8 cellular contexts compared by ENCODE assay signal in the genomic region with DNA sequence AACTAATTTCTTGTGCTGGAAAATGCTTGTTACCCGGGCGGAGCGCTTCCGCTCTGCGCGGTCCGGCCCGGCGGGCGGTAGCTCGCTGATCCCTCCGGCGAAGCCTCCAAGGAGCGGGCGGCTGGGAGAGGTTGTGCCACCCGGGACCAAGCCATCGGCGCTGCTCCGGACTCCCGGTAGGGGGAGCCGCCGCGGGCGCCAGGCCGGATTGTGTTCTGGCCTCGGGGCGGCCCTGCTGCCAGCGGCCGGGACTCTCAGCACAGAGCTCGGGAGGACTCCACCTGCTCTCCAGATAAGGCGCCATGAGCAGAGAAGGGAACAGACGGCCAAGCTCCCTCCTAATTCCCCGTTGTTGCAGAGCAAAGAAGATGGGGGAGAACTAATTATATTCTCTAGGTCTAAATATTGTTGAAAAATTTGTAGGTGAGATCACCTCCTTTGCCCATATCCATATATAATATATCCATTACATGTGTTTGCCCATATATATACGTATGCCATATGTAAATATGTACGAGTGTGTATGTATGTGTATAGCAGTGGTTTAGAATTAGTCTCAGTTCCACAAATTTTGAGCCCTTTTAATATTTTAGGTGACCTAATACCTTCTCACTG. TPM values are rescaled to one million over a fixed set of nuclear protein-coding genes. Genes with fewer than 3 reads are reported as not detected.
DNase-seq lines count a peak whose midpoint lies in the region; ATAC-seq and TF ChIP-seq lines count a peak whose summit lies in the region.

No MANE protein-coding gene starts in this region.

- H3K4me1 Mint-ChIP-seq in activated T-helper 1 cell treated with anti-CD3 and anti-CD28 coated beads, Interleukin-12 subunit alpha, Interleukin-12 subunit beta, Interleukin-2, Interleukin-4 antibody, amounts not matched to agents 30 ng/mL and 10 ng/mL and 1 ng/mL, durations not matched to agents 14 hours and 24 hours and 36 hours (ENCODE audit: low read depth), result no peaks in the 10 kb centered on the region

- H3K36me3 ChIP-seq in iPS-15b (ENCODE audit: control insufficient read depth, insufficient read depth, low read length) (no peaks in the 10 kb centered on the region), smooth muscle cell (ENCODE audit: low read depth) (no peaks in the 10 kb centered on the region)

- no peaks in the 10 kb centered on the region for H3K9me3 Mint-ChIP-seq in activated T-helper 1 cell treated with anti-CD3 and anti-CD28 coated beads, Interleukin-12 subunit alpha, Interleukin-12 subunit beta, Interleukin-2, Interleukin-4 antibody, amounts not matched to agents 30 ng/mL and 10 ng/mL and 1 ng/mL, durations not matched to agents 14 hours and 24 hours and 36 hours

- peak; percentile 73 for TF ChIP-seq CTCF in smooth muscle cell (IDR thresholded peaks at IDR 0.05; ENCODE audit: borderline replicate concordance, insufficient read depth, poor library complexity, severe bottlenecking)

- H3K4me1 ChIP-seq in iPS-15b (ENCODE audit: control insufficient read depth, insufficient read depth, low read length) (peaks cover 11% of the 10 kb centered on the region), smooth muscle cell (ENCODE audit: low read depth) (peaks cover 11% of the 10 kb centered on the region)

- no peak overlapping the region for H3K27ac ChIP-seq in smooth muscle cell (ENCODE audit: low read depth)

- ATAC-seq in HG02678 (IDR thresholded peaks at IDR 0.05; ENCODE audit: unreplicated experiment), result peak; percentile 75

- no peak overlapping the region for H3K4me3 Mint-ChIP-seq in activated T-helper 1 cell treated with anti-CD3 and anti-CD28 coated beads, Interleukin-12 subunit alpha, Interleukin-12 subunit beta, Interleukin-2, Interleukin-4 antibody, amounts not matched to agents 30 ng/mL and 10 ng/mL and 1 ng/mL, durations not matched to agents 14 hours and 24 hours and 36 hours

- H3K27ac Mint-ChIP-seq in activated T-helper 1 cell treated with anti-CD3 and anti-CD28 coated beads, Interleukin-12 subunit alpha, Interleukin-12 subunit beta, Interleukin-2, Interleukin-4 antibody, amounts not matched to agents 30 ng/mL and 10 ng/mL and 1 ng/mL, durations not matched to agents 14 hours and 24 hours and 36 hours, result no peak overlapping the region

- H3K27me3 Mint-ChIP-seq in activated T-helper 1 cell treated with anti-CD3 and anti-CD28 coated beads, Interleukin-12 subunit alpha, Interleukin-12 subunit beta, Interleukin-2, Interleukin-4 antibody, amounts not matched to agents 30 ng/mL and 10 ng/mL and 1 ng/mL, durations not matched to agents 14 hours and 24 hours and 36 hours (ENCODE audit: insufficient read depth), result peaks cover 80% of the 10 kb centered on the region

- peak overlapping the region; percentile 87 for H3K4me2 ChIP-seq in smooth muscle cell

- no peaks in the 10 kb centered on the region for H3F3A ChIP-seq in smooth muscle cell (ENCODE audit: low read depth)

- DNase-seq in activated effector memory CD4-positive, alpha-beta T cell treated with anti-CD3 and anti-CD28 coated beads, Interleukin-2, amount 50 U/mL, for 16 hours, result peak; percentile 65
- DNase-seq in activated effector memory CD4-positive, alpha-beta T cell treated with Interleukin-2 at 50 U/mL for 16 hours, result no peak
- DNase-seq in NCI-H2171 (lab: John Stamatoyannopoulos, UW) (peak; percentile 64), amniotic stem cell (lab: John Stamatoyannopoulos, UW) (peak; percentile 52), smooth muscle cell (lab: John Stamatoyannopoulos, UW; ENCODE audit: unreplicated experiment) (peak; percentile 28)
- no peak for DNase-seq in activated T-helper 1 cell treated with anti-CD3 and anti-CD28 coated beads, Interleukin-12 subunit alpha, Interleukin-12 subunit beta, Interleukin-2, Interleukin-4 antibody, amounts not matched to agents 30 ng/mL and 10 ng/mL and 1 ng/mL, durations not matched to agents 14 hours and 24 hours and 36 hours (ENCODE audit: low spot score)

- intact Hi-C loops in activated T-helper 1 cell treated with anti-CD3 and anti-CD28 coated beads, Interleukin-12 subunit alpha, Interleukin-12 subunit beta, Interleukin-2, Interleukin-4 antibody, amounts not matched to agents 30 ng/mL and 10 ng/mL and 1 ng/mL, durations not matched to agents 14 hours and 24 hours and 36 hours (cut with micrococcal nuclease), result no loop called here

- no peaks in the 10 kb centered on the region for H3K36me3 Mint-ChIP-seq in activated T-helper 1 cell treated with anti-CD3 and anti-CD28 coated beads, Interleukin-12 subunit alpha, Interleukin-12 subunit beta, Interleukin-2, Interleukin-4 antibody, amounts not matched to agents 30 ng/mL and 10 ng/mL and 1 ng/mL, durations not matched to agents 14 hours and 24 hours and 36 hours (ENCODE audit: low read depth)

- H3K9ac ChIP-seq in iPS-15b (ENCODE audit: low read depth, low read length) (no peak overlapping the region), smooth muscle cell (ENCODE audit: low read depth) (no peak overlapping the region)

- peaks cover 75% of the 10 kb centered on the region for H3K27me3 ChIP-seq in iPS-15b (ENCODE audit: control insufficient read depth, insufficient read depth, low read length)
- peaks cover 98% of the 10 kb centered on the region for H3K27me3 ChIP-seq in smooth muscle cell (ENCODE audit: low read depth)

- no peaks in the 10 kb centered on the region for H3K79me2 ChIP-seq in smooth muscle cell (ENCODE audit: low read depth)

- no peaks in the 10 kb centered on the region for H3K9me3 ChIP-seq in iPS-15b (ENCODE audit: control insufficient read depth, insufficient read depth, low read length)
- no peaks in the 10 kb centered on the region for H3K9me3 ChIP-seq in smooth muscle cell (replicated peaks; ENCODE audit: low read depth)

- H3K4me3 ChIP-seq in iPS-15b (ENCODE audit: low read depth, low read length), result peak overlapping the region; percentile 68
- peak overlapping the region; percentile 44 for H3K4me3 ChIP-seq in smooth muscle cell

- no peaks in the 10 kb centered on the region for H4K20me1 ChIP-seq in smooth muscle cell (ENCODE audit: low read depth)

- 6% methylated on average over 35 of the region's 35 CpGs for WGBS in smooth muscle cell (ENCODE audit: low lambda C conversion rate)

- no peak overlapping the region for H2AFZ ChIP-seq in smooth muscle cell (ENCODE audit: low read depth)

RNA-seq across cellular contexts. Expression of a gene that starts 13.8 kb away (rescaled TPM):
- total RNA-seq in smooth muscle cell, result 2.0 and 12.5 TPM in 2 replicates
- 0.47 and 0.73 TPM in 2 replicates for polyA plus RNA-seq in smooth muscle cell
- 0.02 TPM in 1 of 2 replicates, not detected in the other for total RNA-seq in activated T-helper 1 cell treated with anti-CD3 and anti-CD28 coated beads, Interleukin-12 subunit alpha, Interleukin-12 subunit beta, Interleukin-2, Interleukin-4 antibody, amounts not matched to agents 30 ng/mL and 10 ng/mL and 1 ng/mL, durations not matched to agents 14 hours and 24 hours and 36 hours

Comparison
In these comparisons a context has a peak if more than half of its experiments do, and no peak if none do; other contexts are left out.
1. DNase-seq: peak in activated effector memory CD4-positive, alpha-beta T cell treated with anti-CD3 and anti-CD28 coated beads, Interleukin-2, amount 50 U/mL, for 16 hours (single experiment), NCI-H2171 (single experiment), amniotic stem cell (single experiment) and smooth muscle cell (single experiment); none in activated effector memory CD4-positive, alpha-beta T cell treated with Interleukin-2 at 50 U/mL for 16 hours (single experiment) and activated T-helper 1 cell treated with anti-CD3 and anti-CD28 coated beads, Interleukin-12 subunit alpha, Interleukin-12 subunit beta, Interleukin-2, Interleukin-4 antibody, amounts not matched to agents 30 ng/mL and 10 ng/mL and 1 ng/mL, durations not matched to agents 14 hours and 24 hours and 36 hours (single experiment).